28 cellular contexts compared by ENCODE assay signal in genomic region chr7:30968294-30968693, GRCh38. TPM values are rescaled to one million over a fixed set of nuclear protein-coding genes. Genes with fewer than 3 reads are reported as not detected.
A peak's percentile ranks its signal among the peaks of the same experiment; 100 is the strongest.
DNase-seq lines count a peak whose midpoint lies in the region; ATAC-seq, FAIRE-seq and TF ChIP-seq lines count a peak whose summit lies in the region.
"Had no signal": no experiment of that assay in that cellular context is flagged by ENCODE, and none has a peak within 500 bp of the region (broad histone marks: within the 10 kb centered on the region; RNA-seq: fewer than 3 reads in every experiment).

No MANE protein-coding gene starts in this region.

- CTCF ChIA-PET in activated CD8-positive, alpha-beta T cell treated with anti-CD3 and anti-CD28 coated beads for 36 hours (lab: Charles Lee), result interaction anchor here (0.8 to 2.0 kb wide), 2 partner anchors 29 to 166 kb away, joined by 3 to 4 read pairs; no protein-coding TSS in a partner anchor

- FAIRE-seq in urothelium cell line (lab: Jason Lieb, UNC), result no peak

- DNase-seq in SIG-M5 treated with dmso at 0.1 percent for 504 hours (lab: John Stamatoyannopoulos, UW; ENCODE audit: unreplicated experiment) (peak; percentile 24), SIG-M5 (lab: John Stamatoyannopoulos, UW) (no peak), OCI-M1 (lab: John Stamatoyannopoulos, UW) (peak; percentile 2), NCI-H146 (lab: John Stamatoyannopoulos, UW) (no peak), urothelium cell line (ENCODE audit: low spot score) (no peak), tibial artery (no peak)
- DNase-seq in activated CD8-positive, alpha-beta T cell treated with anti-CD3 and anti-CD28 coated beads for 36 hours, result no peak
- DNase-seq: activated CD8-positive, alpha-beta memory T cell treated with anti-CD3 and anti-CD28 coated beads for 24 hours; activated T-cell treated with anti-CD3 and anti-CD28 coated beads, Interleukin-2, amount 50 U/mL, for 72 hours; central memory CD4-positive, alpha-beta T cell; COR-L47; DMS79 treated with DMSO at 0.1 percent for 48 hours; GOT3; NCI-H1694; NCI-H345; Peyer's patch had no signal

- H3K9me3 ChIP-seq in tibial artery, result no peaks in the 10 kb centered on the region
- H3K9me3 ChIP-seq: Peyer's patch, prostate gland, upper lobe of left lung had no signal

- no peaks in the 10 kb centered on the region for H3K9me3 Mint-ChIP-seq in activated CD8-positive, alpha-beta T cell treated with anti-CD3 and anti-CD28 coated beads for 36 hours
- H3K9me3 Mint-ChIP-seq: activated naive CD4-positive, alpha-beta T cell treated with anti-CD3 and anti-CD28 coated beads, Interleukin-2, amount 50 U/mL, for 24 hours; activated T-cell treated with anti-CD3 and anti-CD28 coated beads, Interleukin-2, amount 50 U/mL, for 72 hours; stimulated activated naive CD8-positive, alpha-beta T cell treated with anti-CD3 and anti-CD28 coated beads, Interleukin-15, Interleukin-2, amounts not matched to agents 100 ng/mL and 50 ng/mL, for 24 hours; T-helper 2 cell treated with Interferon-gamma antibody and Interleukin-4, amounts not matched to agents 5 μg/mL and 100 μg/mL, for 36 hours had no signal

- H3K4me1 ChIP-seq in tibial artery, result no peaks in the 10 kb centered on the region
- H3K4me1 ChIP-seq: Peyer's patch had no signal

- peak; percentile 44 for ATAC-seq in HG02981 (IDR thresholded peaks at IDR 0.05; ENCODE audit: unreplicated experiment)
- ATAC-seq in activated CD8-positive, alpha-beta T cell treated with anti-CD3 and anti-CD28 coated beads for 36 hours, result no peak
- ATAC-seq: activated CD4-positive, CD25-positive, alpha-beta regulatory T cell treated with anti-CD3 and anti-CD28 coated beads, Interleukin-2, amount 50 U/mL, for 24 hours; activated T-cell treated with anti-CD3 and anti-CD28 coated beads, Interleukin-2, amount 50 U/mL, for 72 hours had no signal

- intact Hi-C loops in tibial artery (cut with DNase I; ENCODE audit: low total_unique reads), result no loop called here
- intact Hi-C loops in activated CD8-positive, alpha-beta T cell treated with anti-CD3 and anti-CD28 coated beads for 36 hours (cut with micrococcal nuclease), result no loop called here

- H3K27ac ChIP-seq in tibial artery, result no peak overlapping the region
- H3K27ac ChIP-seq: hepatocyte, Peyer's patch, prostate gland, skin epidermis, upper lobe of left lung had no signal

- H3K36me3 ChIP-seq in tibial artery, result no peaks in the 10 kb centered on the region
- H3K36me3 ChIP-seq: Peyer's patch, prostate gland, upper lobe of left lung had no signal

- POLR2A ChIA-PET in activated CD8-positive, alpha-beta T cell treated with anti-CD3 and anti-CD28 coated beads for 36 hours (lab: Charles Lee), result no interaction called here

- H3K27ac Mint-ChIP-seq in activated CD8-positive, alpha-beta T cell treated with anti-CD3 and anti-CD28 coated beads for 36 hours, result no peak overlapping the region
- H3K27ac Mint-ChIP-seq: activated naive CD4-positive, alpha-beta T cell treated with anti-CD3 and anti-CD28 coated beads, Interleukin-2, amount 50 U/mL, for 24 hours; activated T-cell treated with anti-CD3 and anti-CD28 coated beads, Interleukin-2, amount 50 U/mL, for 72 hours; stimulated activated naive CD8-positive, alpha-beta T cell treated with anti-CD3 and anti-CD28 coated beads, Interleukin-15, Interleukin-2, amounts not matched to agents 100 ng/mL and 50 ng/mL, for 24 hours; T-helper 2 cell treated with Interferon-gamma antibody and Interleukin-4, amounts not matched to agents 5 μg/mL and 100 μg/mL, for 36 hours had no signal

- H3K36me3 Mint-ChIP-seq in activated CD8-positive, alpha-beta T cell treated with anti-CD3 and anti-CD28 coated beads for 36 hours (ENCODE audit: low read depth), result no peaks in the 10 kb centered on the region
- H3K36me3 Mint-ChIP-seq: activated naive CD4-positive, alpha-beta T cell treated with anti-CD3 and anti-CD28 coated beads, Interleukin-2, amount 50 U/mL, for 24 hours had no signal

- H3K4me3 Mint-ChIP-seq in activated CD8-positive, alpha-beta T cell treated with anti-CD3 and anti-CD28 coated beads for 36 hours, result no peak overlapping the region
- H3K4me3 Mint-ChIP-seq: activated naive CD4-positive, alpha-beta T cell treated with anti-CD3 and anti-CD28 coated beads, Interleukin-2, amount 50 U/mL, for 24 hours; activated T-cell treated with anti-CD3 and anti-CD28 coated beads, Interleukin-2, amount 50 U/mL, for 72 hours; stimulated activated naive CD8-positive, alpha-beta T cell treated with anti-CD3 and anti-CD28 coated beads, Interleukin-15, Interleukin-2, amounts not matched to agents 100 ng/mL and 50 ng/mL, for 24 hours; T-helper 2 cell treated with Interferon-gamma antibody and Interleukin-4, amounts not matched to agents 5 μg/mL and 100 μg/mL, for 36 hours had no signal

- peaks cover 0 to 23% of the 10 kb centered on the region in 2 donors for H3K27me3 ChIP-seq in tibial artery
- H3K27me3 ChIP-seq: Peyer's patch, upper lobe of left lung had no signal

- H3K4me1 Mint-ChIP-seq in activated CD8-positive, alpha-beta T cell treated with anti-CD3 and anti-CD28 coated beads for 36 hours (ENCODE audit: low read depth), result no peaks in the 10 kb centered on the region
- H3K4me1 Mint-ChIP-seq: activated naive CD4-positive, alpha-beta T cell treated with anti-CD3 and anti-CD28 coated beads, Interleukin-2, amount 50 U/mL, for 24 hours had no signal

- no peak overlapping the region for H3K4me3 ChIP-seq in tibial artery
- H3K4me3 ChIP-seq: hepatocyte, Peyer's patch, prostate gland, skin epidermis, upper lobe of left lung had no signal

- TF ChIP-seq CTCF in tibial artery (IDR thresholded peaks at IDR 0.05), result no peak
- no peak for TF ChIP-seq CTCF in activated CD8-positive, alpha-beta T cell treated with anti-CD3 and anti-CD28 coated beads for 36 hours (IDR thresholded peaks at IDR 0.05)

- H3K27me3 Mint-ChIP-seq in activated CD8-positive, alpha-beta T cell treated with anti-CD3 and anti-CD28 coated beads for 36 hours, result peaks cover 18% of the 10 kb centered on the region

RNA-seq across cellular contexts. Expression of gene GHRHR, which starts 4.5 kb away (rescaled TPM):
- total RNA-seq in activated CD8-positive, alpha-beta T cell treated with anti-CD3 and anti-CD28 coated beads for 36 hours, result not detected
- total RNA-seq: A172; activated T-cell treated with anti-CD3 and anti-CD28 coated beads, Interleukin-2, amount 50 U/mL, for 72 hours; lower leg skin; M059J; Peyer's patch had no signal

RNA-seq across cellular contexts. Expression of gene AQP1, which starts 56.6 kb away (rescaled TPM):
- total RNA-seq in activated CD8-positive, alpha-beta T cell treated with anti-CD3 and anti-CD28 coated beads for 36 hours, result under 1 TPM; 0.22 to 0.27 TPM

Comparison
In these comparisons a context has a peak if more than half of its experiments do, and no peak if none do; other contexts are left out.
1. DNase-seq: peak in SIG-M5 treated with dmso at 0.1 percent for 504 hours (single experiment) and OCI-M1 (single experiment); none in SIG-M5 (single experiment), NCI-H146 (single experiment), urothelium cell line (single experiment), tibial artery (0 of 2) and activated CD8-positive, alpha-beta T cell treated with anti-CD3 and anti-CD28 coated beads for 36 hours (single experiment).